ENCODE assay signal across 1 cellular context in genomic region chr14:50941638-50942037, GRCh38.
TF ChIP-seq lines count a peak whose summit lies in the region.
"Not testable (repeated sequence)": the region's sequence is repeated elsewhere in the genome, so short reads cannot be mapped to it uniquely, and the experiment has no call there.

No MANE protein-coding gene starts in this region.

TF ChIP-seq in K562, 482 proteins besides CTCF, POLR2A, EP300 and RAD21:
- TF ChIP-seq CEBPB (tag; IDR thresholded peaks at IDR 0.05) = 0 out of 2 replicates have a peak, but pooled peaks have one; percentile 24
- TF ChIP-seq CEBPG (CRISPR knock-in tag; IDR thresholded peaks at IDR 0.05) = peak; percentile 53; the same call in 1 of the 2 replicates
- 0 out of 4 replicates have a peak, but pooled peaks of 1 of the 2 experiments have one; percentile 13 for TF ChIP-seq CEBPG (tag; conservative IDR thresholded peaks at IDR 0.05 in 1 of 2, IDR thresholded peaks at IDR 0.05 in 1 of 2)
- TF ChIP-seq ATF3 (IDR thresholded peaks at IDR 0.05) = peak; percentile 52; the same call in 1 of the 2 replicates
- not testable (repeated sequence) for TF ChIP-seq ATF3 (CRISPR knock-in tag; conservative IDR thresholded peaks at IDR 0.05)
